In the genomic region with DNA sequence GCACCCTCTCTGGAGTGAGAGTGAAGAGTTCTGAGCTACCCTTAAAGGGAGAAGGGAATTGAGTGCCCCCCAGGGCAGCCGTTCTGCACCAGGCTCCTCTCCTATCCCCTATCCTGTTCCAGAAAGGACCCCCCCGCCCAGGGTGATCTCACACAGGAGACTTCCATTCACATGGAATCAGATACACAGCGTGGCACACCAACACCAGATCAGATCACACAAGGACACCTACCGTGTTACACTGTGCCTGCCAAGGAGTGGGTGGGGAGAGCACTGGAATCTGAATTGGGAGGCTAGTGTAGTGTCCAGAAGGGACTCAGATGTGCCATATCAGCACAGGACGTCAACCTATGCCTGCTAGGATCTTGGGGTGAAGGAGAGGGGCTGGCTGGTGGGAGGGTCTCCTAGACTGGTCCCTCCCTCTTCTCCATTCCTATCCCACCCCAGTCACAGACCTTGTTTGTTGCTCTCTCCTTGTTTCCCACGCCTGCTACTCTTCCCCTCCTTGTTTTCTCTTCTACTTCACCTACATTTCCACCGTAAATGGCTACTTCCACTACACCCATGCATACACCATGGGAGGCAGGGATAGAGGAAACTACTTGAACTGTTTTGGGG, we compare ENCODE assay signal across 10 cellular contexts. TPM values are rescaled to one million over a fixed set of nuclear protein-coding genes. Genes with fewer than 3 reads are reported as not detected.
A peak's percentile ranks its signal among the peaks of the same experiment; 100 is the strongest.
DNase-seq lines count a peak whose midpoint lies in the region; ATAC-seq and TF ChIP-seq lines count a peak whose summit lies in the region.
"Had no signal": no experiment of that assay in that cellular context is flagged by ENCODE, and none has a peak within 500 bp of the region (broad histone marks: within the 10 kb centered on the region; RNA-seq: fewer than 3 reads in every experiment).

No MANE protein-coding gene starts in this region.

- peaks cover 46% of the 10 kb centered on the region for H3F3A ChIP-seq in PC-9 (ENCODE audit: insufficient read depth, low read depth)

- no peak for TF ChIP-seq POLR2A in esophagus muscularis mucosa (IDR thresholded peaks at IDR 0.05; ENCODE audit: low read depth)

- no peaks in the 10 kb centered on the region for H3K9me2 ChIP-seq in PC-9 (ENCODE audit: insufficient read depth)

- peak; percentile 37 for DNase-seq in DMS79 treated with DMSO at 0.1 percent for 48 hours (lab: John Stamatoyannopoulos, UW)
- no peak for DNase-seq in PC-9
- no peak for DNase-seq in esophagus muscularis mucosa (ENCODE audit: extremely low spot score)
- no peak for DNase-seq in progenitor cell of endocrine pancreas (ENCODE audit: low spot score, unreplicated experiment)
- no peak for DNase-seq in GM13976 (ENCODE audit: low spot score)
- DNase-seq: small intestine had no signal

- in situ Hi-C loops in GM13976 (cut with MboI; ENCODE audit: low sequenced_read_pairs, unreplicated experiment) = no loop called here

- peaks cover 24% of the 10 kb centered on the region for H3K36me3 Mint-ChIP-seq in progenitor cell of endocrine pancreas (ENCODE audit: insufficient read depth)

- TF ChIP-seq CTCF in PC-9 (conservative IDR thresholded peaks at IDR 0.05) = no peak
- TF ChIP-seq CTCF in esophagus muscularis mucosa (IDR thresholded peaks at IDR 0.05) = no peak
- no peak for TF ChIP-seq CTCF in progenitor cell of endocrine pancreas (IDR thresholded peaks at IDR 0.05; ENCODE audit: unreplicated experiment)
- TF ChIP-seq CTCF in GM13976 (IDR thresholded peaks at IDR 0.05; ENCODE audit: borderline replicate concordance, control extremely low read depth, extremely low read depth, insufficient read depth, missing control alignments) = no peak

- H3K4me1 ChIP-seq in PC-9 (replicated peaks; ENCODE audit: insufficient read depth) = peaks cover 34% of the 10 kb centered on the region
- H3K4me1 ChIP-seq in esophagus muscularis mucosa = peaks cover 52 to 86% (median 84%) of the 10 kb centered on the region in 4 donors

- TF ChIP-seq EP300 in esophagus muscularis mucosa (IDR thresholded peaks at IDR 0.05) = no peak

- intact Hi-C loops in PC-9 (cut with micrococcal nuclease; ENCODE audit: unreplicated experiment) (no loop called here), esophagus muscularis mucosa (cut with DNase I) (no loop called here)

- H3K4me3 Mint-ChIP-seq in progenitor cell of endocrine pancreas (ENCODE audit: low read depth) = peak overlapping the region; percentile 82

- BruUV-seq in PC-9 (replicated peaks; lab: Mats Ljungman, UMichigan) = no TSS peak

- peaks cover 47% of the 10 kb centered on the region for H3K4me1 Mint-ChIP-seq in progenitor cell of endocrine pancreas (ENCODE audit: low read depth)

- peak overlapping the region; percentile 82 for H3K4me2 ChIP-seq in PC-9

- CTCF ChIA-PET in PC-9 (lab: Charles Lee) = interaction anchor here (4.8 kb wide), 1 partner anchor 15 kb away, joined by 83 read pairs; a partner anchor contains a TSS

- H3K4me3 ChIP-seq in PC-9 (peak overlapping the region; percentile 70; the same call in 1 of the 2 replicates), esophagus muscularis mucosa (peak overlapping the region; percentile 63 to 93 (median 78))

- POLR2A ChIA-PET in PC-9 (lab: Charles Lee; ENCODE audit: unreplicated experiment) = interaction anchor here (0.5 to 0.7 kb wide), 2 partner anchors 191 to 361 kb away, joined by 3 to 10 read pairs; no protein-coding TSS in a partner anchor

- 18% methylated on average over 7 of the region's 7 CpGs for WGBS in esophagus muscularis mucosa

- peaks cover 25% of the 10 kb centered on the region for H3K79me2 ChIP-seq in PC-9 (ENCODE audit: low read depth)

- H3K27me3 ChIP-seq in PC-9 (ENCODE audit: insufficient read depth, low read depth) (no peaks in the 10 kb centered on the region), esophagus muscularis mucosa (no peaks in the 10 kb centered on the region)

- peaks cover 19% of the 10 kb centered on the region for H4K20me1 ChIP-seq in PC-9 (ENCODE audit: insufficient read depth)

- no peaks in the 10 kb centered on the region for H3K36me3 ChIP-seq in PC-9 (ENCODE audit: low read depth)
- H3K36me3 ChIP-seq in esophagus muscularis mucosa = peaks cover 12 to 25% (median 21%) of the 10 kb centered on the region in 4 donors

- H3K9me3 Mint-ChIP-seq in progenitor cell of endocrine pancreas (ENCODE audit: low read depth) = no peaks in the 10 kb centered on the region

- ATAC-seq in GM21423 (IDR thresholded peaks at IDR 0.05; ENCODE audit: unreplicated experiment) = no peak
- no peak for ATAC-seq in HG03095 (IDR thresholded peaks at IDR 0.05; ENCODE audit: unreplicated experiment)
- no peak for ATAC-seq in GM19395 (IDR thresholded peaks at IDR 0.05; ENCODE audit: unreplicated experiment)

- H3K27ac ChIP-seq in PC-9 = no peak overlapping the region
- peak overlapping the region; percentile 95 to 100 (median 96) for H3K27ac ChIP-seq in esophagus muscularis mucosa (replicated peaks in 1 of 4)
- H3K27ac ChIP-seq: KMS-11 had no signal

- H3K9me3 ChIP-seq in PC-9 (ENCODE audit: insufficient read depth, low read depth) = no peaks in the 10 kb centered on the region
- no peaks in the 10 kb centered on the region for H3K9me3 ChIP-seq in esophagus muscularis mucosa

- H2AFZ ChIP-seq in PC-9 = no peak overlapping the region

- peaks cover 25% of the 10 kb centered on the region for H3K27me3 Mint-ChIP-seq in progenitor cell of endocrine pancreas

- peak overlapping the region; percentile 92 for H3K27ac Mint-ChIP-seq in progenitor cell of endocrine pancreas

RNA-seq across cellular contexts. Expression of a gene that starts 2.3 kb away (rescaled TPM):
- 633 and 910 TPM in 2 replicates for total RNA-seq in PC-9 (2021)
- 100 to 1,000 TPM; 256 to 419 (median 338) TPM for total RNA-seq in esophagus muscularis mucosa
- total RNA-seq in progenitor cell of endocrine pancreas = 414 and 480 TPM in 2 replicates

RNA-seq across cellular contexts. Expression of a gene that starts 3.8 kb away (rescaled TPM):
- total RNA-seq in PC-9 (2021) (9.4 and 10.5 TPM in 2 replicates), esophagus muscularis mucosa (1 to 10 TPM; 1.7 to 4.0 (median 2.9) TPM), progenitor cell of endocrine pancreas (2.2 and 2.5 TPM in 2 replicates)

RNA-seq across cellular contexts. Expression of a gene that starts 15.6 kb away (rescaled TPM):
- total RNA-seq in PC-9 (2021) = 349 and 379 TPM in 2 replicates
- 100 to 1,000 TPM; 169 to 247 (median 214) TPM for total RNA-seq in esophagus muscularis mucosa
- 281 and 305 TPM in 2 replicates for total RNA-seq in progenitor cell of endocrine pancreas

RNA-seq across cellular contexts. Expression of a gene that starts 20.8 kb away (rescaled TPM):
- total RNA-seq in PC-9 (2021) = 1.0 and 3.2 TPM in 2 replicates
- 10 to 100 TPM in 2 of 4 donors, 1 to 10 TPM in 2; 6.6 to 16.2 (median 10.1) TPM for total RNA-seq in esophagus muscularis mucosa
- total RNA-seq in progenitor cell of endocrine pancreas = 1.5 and 2.1 TPM in 2 replicates

RNA-seq across cellular contexts. Expression of a gene that starts 44.6 kb away (rescaled TPM):
- total RNA-seq in PC-9 (2021) (88.7 and 116 TPM in 2 replicates), esophagus muscularis mucosa (10 to 100 TPM; 51.9 to 71.8 (median 63.0) TPM), progenitor cell of endocrine pancreas (42.6 and 45.5 TPM in 2 replicates)
